22 cellular contexts compared by ENCODE assay signal in genomic region chr1:10781137-10781536, GRCh38. TPM values are rescaled to one million over a fixed set of nuclear protein-coding genes. Genes with fewer than 3 reads are reported as not detected.
DNase-seq lines count a peak whose midpoint lies in the region; TF ChIP-seq lines count a peak whose summit lies in the region.
"Had no signal": no experiment of that assay in that cellular context is flagged by ENCODE, and none has a peak within 500 bp of the region (broad histone marks: within the 10 kb centered on the region; RNA-seq: fewer than 3 reads in every experiment).

No MANE protein-coding gene starts in this region.

- no peaks in the 10 kb centered on the region for H4K20me1 ChIP-seq in hepatocyte (ENCODE audit: insufficient read depth, poor library complexity, severe bottlenecking)

- DNase-seq in DMS 273 (lab: John Stamatoyannopoulos, UW; ENCODE audit: unreplicated experiment), result peak; percentile 44
- DNase-seq in DMS 273 treated with DMSO at 0.1 percent for 48 hours (lab: John Stamatoyannopoulos, UW), result no peak
- DNase-seq in NCI-H69 (lab: John Stamatoyannopoulos, UW), result peak; percentile 41
- peak; percentile 49 for DNase-seq in islet precursor cell
- no peak for DNase-seq in stimulated activated CD4-positive, alpha-beta T cell treated with anti-CD3 and anti-CD28 coated beads, Interleukin-4, amount 100 ng/mL, for 4 hours
- no peak for DNase-seq in vagina (ENCODE audit: extremely low spot score in 2 of 2)
- DNase-seq in hepatocyte (ENCODE audit: low spot score), result no peak
- DNase-seq: 8988T; activated CD4-positive, alpha-beta T cell treated with anti-CD3 and anti-CD28 coated beads, Interleukin-2, amount 50 U/mL, for 4 hours; activated CD4-positive, CD25-positive, alpha-beta regulatory T cell; activated naive CD4-positive, alpha-beta T cell treated with anti-CD3 and anti-CD28 coated beads, Interleukin-2, amount 50 U/mL, for 16 hours; AML-193; amygdala; DMS53; naive B cell; NCI-H146; OCI-M1; SHP77 treated with DMSO at 0.1 percent for 48 hours; stimulated activated naive CD4-positive, alpha-beta T cell treated with Interleukin-2 at 50 U/mL for 16 hours; T-helper 9 cell; thyroid gland had no signal

- H3K4me3 ChIP-seq in skeletal muscle tissue (ENCODE audit: low read length in 3 of 3), result no peak overlapping the region
- no peak overlapping the region for H3K4me3 ChIP-seq in vagina
- no peak overlapping the region for H3K4me3 ChIP-seq in hepatocyte
- H3K4me3 ChIP-seq: thyroid gland had no signal

- no peaks in the 10 kb centered on the region for H3K79me2 ChIP-seq in hepatocyte

- 90% methylated on average over 8 of the region's 8 CpGs for WGBS in hepatocyte (ENCODE audit: low lambda C conversion rate, missing lambda C conversion rate)

- TF ChIP-seq POLR2A in vagina (IDR thresholded peaks at IDR 0.05), result no peak

- no peak overlapping the region for H3K4me2 ChIP-seq in hepatocyte

- H3K4me1 ChIP-seq in skeletal muscle tissue (ENCODE audit: control insufficient read depth in 3 of 3, insufficient read depth in 3 of 3, low read length in 3 of 3) (peaks cover 38 to 92% (median 59%) of the 10 kb centered on the region in 3 donors), vagina (peaks cover 17% of the 10 kb centered on the region), hepatocyte (ENCODE audit: insufficient read depth) (no peaks in the 10 kb centered on the region)

- H3K27ac ChIP-seq in skeletal muscle tissue (ENCODE audit: low read depth, low read length) (peak overlapping the region; percentile 40), vagina (no peak overlapping the region), hepatocyte (no peak overlapping the region)
- H3K27ac ChIP-seq: thyroid gland had no signal

- H3K27me3 ChIP-seq in skeletal muscle tissue (ENCODE audit: control insufficient read depth in 3 of 3, insufficient read depth in 3 of 3, low read length in 3 of 3) (no peaks in the 10 kb centered on the region), vagina (no peaks in the 10 kb centered on the region), hepatocyte (no peaks in the 10 kb centered on the region)
- H3K27me3 ChIP-seq: thyroid gland had no signal

- intact Hi-C loops in vagina (cut with DNase I), result no loop called here

- H3K9me2 ChIP-seq in hepatocyte (replicated peaks; ENCODE audit: insufficient read depth), result no peaks in the 10 kb centered on the region

- H2AFZ ChIP-seq in hepatocyte, result no peak overlapping the region

- TF ChIP-seq CTCF in vagina (IDR thresholded peaks at IDR 0.05), result no peak
- TF ChIP-seq CTCF in hepatocyte (IDR thresholded peaks at IDR 0.05; ENCODE audit: poor library complexity), result no peak

- H3K36me3 ChIP-seq in skeletal muscle tissue (ENCODE audit: control insufficient read depth in 3 of 3, insufficient read depth in 3 of 3, low read length in 3 of 3) (no peaks in the 10 kb centered on the region), vagina (no peaks in the 10 kb centered on the region), hepatocyte (replicated peaks; ENCODE audit: insufficient read depth, low read depth) (no peaks in the 10 kb centered on the region)
- H3K36me3 ChIP-seq: thyroid gland had no signal

- H3K9me3 ChIP-seq in skeletal muscle tissue (ENCODE audit: control insufficient read depth in 3 of 3, low read length in 3 of 3) (no peaks in the 10 kb centered on the region), vagina (no peaks in the 10 kb centered on the region), hepatocyte (ENCODE audit: low read depth) (no peaks in the 10 kb centered on the region)
- H3K9me3 ChIP-seq: thyroid gland had no signal

- H3K9ac ChIP-seq in skeletal muscle tissue (ENCODE audit: low read depth in 1 of 3, low read length in 3 of 3), result peak overlapping the region in 1 of 3 donors; percentile 25

RNA-seq across cellular contexts. Expression of gene CASZ1, which starts 15.3 kb away (rescaled TPM):
- total RNA-seq in skeletal muscle tissue (26.1 TPM), vagina (30.7 TPM), hepatocyte (3.6 and 6.5 TPM in 2 replicates)
- polyA plus RNA-seq in hepatocyte, result 6.9 and 8.3 TPM in 2 replicates

Comparison
In these comparisons a context has a peak if more than half of its experiments do, and no peak if none do; other contexts are left out.
1. DNase-seq: peak in DMS 273 (single experiment), NCI-H69 (single experiment) and islet precursor cell (single experiment); none in DMS 273 treated with DMSO at 0.1 percent for 48 hours (single experiment), stimulated activated CD4-positive, alpha-beta T cell treated with anti-CD3 and anti-CD28 coated beads, Interleukin-4, amount 100 ng/mL, for 4 hours (0 of 2), vagina (0 of 2) and hepatocyte (single experiment).